11 cellular contexts compared by ENCODE assay signal in genomic region chr11:2578934-2579280, GRCh38.
"Had no signal": no experiment of that assay in that cellular context is flagged by ENCODE, and none has a peak within 500 bp of the region (broad histone marks: within the 10 kb centered on the region; RNA-seq: fewer than 3 reads in every experiment).

No MANE protein-coding gene starts in this region.

- H3K36me3 ChIP-seq: cardiac muscle cell, pancreas, SJSA1, tibial nerve had no signal

- H3K27me3 Mint-ChIP-seq: activated CD4-positive, alpha-beta T cell treated with anti-CD3 and anti-CD28 coated beads, Interleukin-2, amount 10 ng/mL, durations not matched to agents 24 days and 14 days had no signal

- H3K4me3 ChIP-seq: cardiac muscle cell, pancreas, SJSA1, skin epidermis, tibial nerve had no signal

- H3K9me3 ChIP-seq: pancreas, tibial nerve had no signal

- ATAC-seq: foreskin keratinocyte, pancreas had no signal

- H3K4me3 Mint-ChIP-seq: activated CD4-positive, alpha-beta T cell treated with anti-CD3 and anti-CD28 coated beads, Interleukin-2, amount 10 ng/mL, durations not matched to agents 24 days and 14 days; neural crest cell had no signal

- H3K27ac ChIP-seq: cardiac muscle cell, foreskin keratinocyte, pancreas, SJSA1, skin epidermis, tibial nerve had no signal

- H3K27me3 ChIP-seq: cardiac muscle cell, foreskin keratinocyte, pancreas, SJSA1, tibial nerve had no signal

- H3K9me3 Mint-ChIP-seq: activated CD4-positive, alpha-beta T cell treated with anti-CD3 and anti-CD28 coated beads, Interleukin-2, amount 10 ng/mL, durations not matched to agents 24 days and 14 days; neural crest cell had no signal

- H3K4me1 ChIP-seq: foreskin keratinocyte, pancreas had no signal

- DNase-seq: activated CD4-positive, alpha-beta T cell treated with anti-CD3 and anti-CD28 coated beads, Interleukin-2, amount 10 ng/mL, durations not matched to agents 24 days and 14 days; foreskin keratinocyte; mesenchymal stem cell; retina; T-helper 9 cell had no signal

- H3K4me1 Mint-ChIP-seq: activated CD4-positive, alpha-beta T cell treated with anti-CD3 and anti-CD28 coated beads, Interleukin-2, amount 10 ng/mL, durations not matched to agents 24 days and 14 days had no signal

- H3K27ac Mint-ChIP-seq: activated CD4-positive, alpha-beta T cell treated with anti-CD3 and anti-CD28 coated beads, Interleukin-2, amount 10 ng/mL, durations not matched to agents 24 days and 14 days had no signal
